ENCODE assay signal across 8 cellular contexts in genomic region chr14:105019861-105020814, GRCh38. TPM values are rescaled to one million over a fixed set of nuclear protein-coding genes. Genes with fewer than 3 reads are reported as not detected.
A peak's percentile ranks its signal among the peaks of the same experiment; 100 is the strongest.
DNase-seq lines count a peak whose midpoint lies in the region; ATAC-seq and TF ChIP-seq lines count a peak whose summit lies in the region.

No MANE protein-coding gene starts in this region.

- no peaks in the 10 kb centered on the region for H3K9me2 ChIP-seq in OCI-LY1 (ENCODE audit: low read depth, low read length)

- H3K4me1 ChIP-seq in OCI-LY1 (ENCODE audit: insufficient read depth, low read length, severe bottlenecking) = peaks cover 71% of the 10 kb centered on the region
- H3K4me1 ChIP-seq in right cardiac atrium (ENCODE audit: control insufficient read depth, insufficient read depth, low read length) = peaks cover 3% of the 10 kb centered on the region
- peaks cover 20 to 29% (median 20%) of the 10 kb centered on the region in 3 donors for H3K4me1 ChIP-seq in skeletal muscle tissue (ENCODE audit: control insufficient read depth in 3 of 3, insufficient read depth in 3 of 3, low read length in 3 of 3)

- DNase-seq in activated effector memory CD4-positive, alpha-beta T cell treated with anti-CD3 and anti-CD28 coated beads, Interleukin-2, amount 50 U/mL, for 16 hours = peak; percentile 89
- DNase-seq in right cardiac atrium (peak in 2 of 3 donors; percentile 31 to 74), NCI-H526 (lab: John Stamatoyannopoulos, UW) (no peak)

- H3K9me3 ChIP-seq in OCI-LY1 (ENCODE audit: low read length) (no peaks in the 10 kb centered on the region), right cardiac atrium (ENCODE audit: control insufficient read depth, low read length) (no peaks in the 10 kb centered on the region), skeletal muscle tissue (ENCODE audit: control insufficient read depth in 3 of 3, low read length in 3 of 3) (no peaks in the 10 kb centered on the region)

- H4K20me1 ChIP-seq in OCI-LY1 (ENCODE audit: insufficient read depth, low read length) = no peaks in the 10 kb centered on the region

- intact Hi-C loops in right cardiac atrium (cut with DNase I) = no loop called here

- peak overlapping the region; percentile 95 for H3K4me2 ChIP-seq in OCI-LY1 (ENCODE audit: low read length)

- H3F3A ChIP-seq in OCI-LY1 (ENCODE audit: insufficient read depth, low read length) = 0 out of 2 replicates have a peak, but pooled peaks cover 6% of the 10 kb centered on the region

- WGBS in right cardiac atrium = 8% methylated on average over 75 of the region's 75 CpGs

- peak overlapping the region; percentile 99 for H3K4me3 ChIP-seq in OCI-LY1 (ENCODE audit: low read depth, low read length, poor library complexity, severe bottlenecking)
- H3K4me3 ChIP-seq in right cardiac atrium (ENCODE audit: low read length) = peak overlapping the region; percentile 84
- H3K4me3 ChIP-seq in skeletal muscle tissue (ENCODE audit: low read length in 3 of 3) = peak overlapping the region; percentile 72 to 73 (median 72)

- ATAC-seq in GM18508 (IDR thresholded peaks at IDR 0.05; ENCODE audit: insufficient read depth, unreplicated experiment) (peak; percentile 5), HG02623 (IDR thresholded peaks at IDR 0.05; ENCODE audit: unreplicated experiment) (peak; percentile 23), right cardiac atrium (peak in 1 of 2 donors; percentile 1), HG03442 (IDR thresholded peaks at IDR 0.05; ENCODE audit: unreplicated experiment) (no peak)

- H3K27me3 ChIP-seq in OCI-LY1 (ENCODE audit: insufficient read depth, low read length) (no peaks in the 10 kb centered on the region), right cardiac atrium (ENCODE audit: control insufficient read depth, insufficient read depth) (no peaks in the 10 kb centered on the region), skeletal muscle tissue (ENCODE audit: control insufficient read depth in 3 of 3, insufficient read depth in 3 of 3, low read length in 3 of 3) (no peaks in the 10 kb centered on the region)

- no peak for TF ChIP-seq CTCF in OCI-LY1 (IDR thresholded peaks at IDR 0.05; ENCODE audit: low read length)

- H3K27ac ChIP-seq in OCI-LY1 (ENCODE audit: low read depth, low read length, poor library complexity, severe bottlenecking) (peak overlapping the region; percentile 79), right cardiac atrium (ENCODE audit: low read length) (no peak overlapping the region), skeletal muscle tissue (ENCODE audit: low read depth, low read length) (no peak overlapping the region)

- peak overlapping the region; percentile 100 for H3K9ac ChIP-seq in OCI-LY1 (ENCODE audit: low read length)
- peak overlapping the region; percentile 62 to 80 (median 63) for H3K9ac ChIP-seq in skeletal muscle tissue (ENCODE audit: low read depth in 1 of 3, low read length in 3 of 3)

- peaks cover 40% of the 10 kb centered on the region for H3K36me3 ChIP-seq in OCI-LY1 (ENCODE audit: insufficient read depth, low read length)
- no peaks in the 10 kb centered on the region for H3K36me3 ChIP-seq in skeletal muscle tissue (ENCODE audit: control insufficient read depth in 3 of 3, insufficient read depth in 3 of 3, low read length in 3 of 3)

- H2AFZ ChIP-seq in OCI-LY1 (ENCODE audit: low read length) = no peak overlapping the region

- peaks cover 53% of the 10 kb centered on the region for H3K79me2 ChIP-seq in OCI-LY1 (ENCODE audit: insufficient read depth, low read length)

RNA-seq across cellular contexts. Expression of gene CDCA4, which starts 0.7 kb away (rescaled TPM):
- total RNA-seq in right cardiac atrium = 1 to 10 TPM; 2.9 to 3.9 (median 3.3) TPM
- polyA plus RNA-seq in right cardiac atrium = 2.5 TPM
- total RNA-seq in skeletal muscle tissue = 15.1 TPM

RNA-seq across cellular contexts. Expression of gene CLBA1, which starts 34.5 kb away (rescaled TPM):
- total RNA-seq in right cardiac atrium = 1 to 10 TPM; 1.8 to 4.2 (median 3.1) TPM
- 2.4 TPM for polyA plus RNA-seq in right cardiac atrium
- 2.1 TPM for total RNA-seq in skeletal muscle tissue

RNA-seq across cellular contexts. Expression of gene AHNAK2, which starts 42.0 kb away (rescaled TPM):
- 1 to 10 TPM; 2.5 to 5.7 (median 3.3) TPM for total RNA-seq in right cardiac atrium
- 2.0 TPM for polyA plus RNA-seq in right cardiac atrium
- total RNA-seq in skeletal muscle tissue = 11.5 TPM

RNA-seq across cellular contexts. Expression of gene GPR132, which starts 45.1 kb away (rescaled TPM):
- total RNA-seq in right cardiac atrium (under 1 TPM; 0.62 to 0.80 (median 0.73) TPM), skeletal muscle tissue (1.6 TPM)
- polyA plus RNA-seq in right cardiac atrium = 0.32 TPM

Comparison
In these comparisons a context has a peak if more than half of its experiments do, and no peak if none do; other contexts are left out.
1. DNase-seq: peak in activated effector memory CD4-positive, alpha-beta T cell treated with anti-CD3 and anti-CD28 coated beads, Interleukin-2, amount 50 U/mL, for 16 hours (single experiment) and right cardiac atrium (2 of 3); none in NCI-H526 (0 of 2).
2. Peak in every context shown above with its lines, with median percentiles within 50 percentile points of each other: H3K4me3 ChIP-seq.